Comparison of ENCODE assay signal across 2 cellular contexts in genomic region chr5:167731951-167732350, GRCh38.
TF ChIP-seq lines count a peak whose summit lies in the region.

No MANE protein-coding gene starts in this region.

TF ChIP-seq in SK-N-SH, 30 proteins besides CTCF, POLR2A, EP300 and RAD21 (continued from another document):
- TF ChIP-seq, protein P1, sequence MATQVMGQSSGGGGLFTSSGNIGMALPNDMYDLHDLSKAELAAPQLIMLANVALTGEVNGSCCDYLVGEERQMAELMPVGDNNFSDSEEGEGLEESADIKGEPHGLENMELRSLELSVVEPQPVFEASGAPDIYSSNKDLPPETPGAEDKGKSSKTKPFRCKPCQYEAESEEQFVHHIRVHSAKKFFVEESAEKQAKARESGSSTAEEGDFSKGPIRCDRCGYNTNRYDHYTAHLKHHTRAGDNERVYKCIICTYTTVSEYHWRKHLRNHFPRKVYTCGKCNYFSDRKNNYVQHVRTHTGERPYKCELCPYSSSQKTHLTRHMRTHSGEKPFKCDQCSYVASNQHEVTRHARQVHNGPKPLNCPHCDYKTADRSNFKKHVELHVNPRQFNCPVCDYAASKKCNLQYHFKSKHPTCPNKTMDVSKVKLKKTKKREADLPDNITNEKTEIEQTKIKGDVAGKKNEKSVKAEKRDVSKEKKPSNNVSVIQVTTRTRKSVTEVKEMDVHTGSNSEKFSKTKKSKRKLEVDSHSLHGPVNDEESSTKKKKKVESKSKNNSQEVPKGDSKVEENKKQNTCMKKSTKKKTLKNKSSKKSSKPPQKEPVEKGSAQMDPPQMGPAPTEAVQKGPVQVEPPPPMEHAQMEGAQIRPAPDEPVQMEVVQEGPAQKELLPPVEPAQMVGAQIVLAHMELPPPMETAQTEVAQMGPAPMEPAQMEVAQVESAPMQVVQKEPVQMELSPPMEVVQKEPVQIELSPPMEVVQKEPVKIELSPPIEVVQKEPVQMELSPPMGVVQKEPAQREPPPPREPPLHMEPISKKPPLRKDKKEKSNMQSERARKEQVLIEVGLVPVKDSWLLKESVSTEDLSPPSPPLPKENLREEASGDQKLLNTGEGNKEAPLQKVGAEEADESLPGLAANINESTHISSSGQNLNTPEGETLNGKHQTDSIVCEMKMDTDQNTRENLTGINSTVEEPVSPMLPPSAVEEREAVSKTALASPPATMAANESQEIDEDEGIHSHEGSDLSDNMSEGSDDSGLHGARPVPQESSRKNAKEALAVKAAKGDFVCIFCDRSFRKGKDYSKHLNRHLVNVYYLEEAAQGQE (IDR thresholded peaks at IDR 0.05; ENCODE audit: low read depth, low read length): no peak
- no peak for TF ChIP-seq TCF12 (IDR thresholded peaks at IDR 0.05)
- no peak for TF ChIP-seq POLR2AphosphoS5 (IDR thresholded peaks at IDR 0.05; ENCODE audit: low read depth, low read length)
- no peak for TF ChIP-seq FOXM1 (IDR thresholded peaks at IDR 0.05; ENCODE audit: low read depth)
- no peak for TF ChIP-seq TEAD4 (IDR thresholded peaks at IDR 0.05; ENCODE audit: borderline replicate concordance, insufficient read depth)
- TF ChIP-seq, protein P2, sequence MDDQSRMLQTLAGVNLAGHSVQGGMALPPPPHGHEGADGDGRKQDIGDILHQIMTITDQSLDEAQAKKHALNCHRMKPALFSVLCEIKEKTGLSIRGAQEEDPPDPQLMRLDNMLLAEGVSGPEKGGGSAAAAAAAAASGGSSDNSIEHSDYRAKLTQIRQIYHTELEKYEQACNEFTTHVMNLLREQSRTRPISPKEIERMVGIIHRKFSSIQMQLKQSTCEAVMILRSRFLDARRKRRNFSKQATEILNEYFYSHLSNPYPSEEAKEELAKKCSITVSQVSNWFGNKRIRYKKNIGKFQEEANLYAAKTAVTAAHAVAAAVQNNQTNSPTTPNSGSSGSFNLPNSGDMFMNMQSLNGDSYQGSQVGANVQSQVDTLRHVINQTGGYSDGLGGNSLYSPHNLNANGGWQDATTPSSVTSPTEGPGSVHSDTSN (IDR thresholded peaks at IDR 0.05): no peak
- TF ChIP-seq ZBTB33 (IDR thresholded peaks at IDR 0.05; ENCODE audit: borderline replicate concordance, low read depth): no peak
- TF ChIP-seq SMC3 (IDR thresholded peaks at IDR 0.05; ENCODE audit: low read depth, low read length): no peak
- TF ChIP-seq MXI1 (IDR thresholded peaks at IDR 0.05; ENCODE audit: low read depth, low read length): no peak
- no peak for TF ChIP-seq NRF1 (IDR thresholded peaks at IDR 0.05; ENCODE audit: low read depth, low read length)
- TF ChIP-seq FOXJ3 (CRISPR knock-in tag; IDR thresholded peaks at IDR 0.05): no peak
- no peak for TF ChIP-seq EZH2phosphoT487 (IDR thresholded peaks at IDR 0.05; ENCODE audit: borderline replicate concordance, low read depth)
- no peak for TF ChIP-seq MEF2A (IDR thresholded peaks at IDR 0.05; ENCODE audit: borderline replicate concordance, low read depth)
- TF ChIP-seq RFX5 (IDR thresholded peaks at IDR 0.05; ENCODE audit: low read length): no peak
- TF ChIP-seq CHD2 (IDR thresholded peaks at IDR 0.05; ENCODE audit: low read length, partially characterized antibody): no peak
- no peak for TF ChIP-seq USF1 (IDR thresholded peaks at IDR 0.05; ENCODE audit: borderline replicate concordance, low read depth)
- TF ChIP-seq RCOR1 (IDR thresholded peaks at IDR 0.05; ENCODE audit: low read length): no peak
- TF ChIP-seq GABPA (IDR thresholded peaks at IDR 0.05; ENCODE audit: low read depth): no peak
TF ChIP-seq in SK-N-SH: peak in this region for 0.

TF ChIP-seq in SK-N-SH treated with all-trans-retinoic acid at 6 μM for 48 hours, 23 proteins besides CTCF, POLR2A, EP300 and RAD21 (continued from another document):
- no peak for TF ChIP-seq OSR1 (CRISPR knock-in tag; IDR thresholded peaks at IDR 0.05)
